In genomic region chr17:10698116-10698818, GRCh38 we compare ENCODE assay signal across 8 cellular contexts. TPM values are rescaled to one million over a fixed set of nuclear protein-coding genes. Genes with fewer than 3 reads are reported as not detected.
DNase-seq lines count a peak whose midpoint lies in the region; ATAC-seq and TF ChIP-seq lines count a peak whose summit lies in the region.

No MANE protein-coding gene starts in this region.

- no peaks in the 10 kb centered on the region for H3K4me1 ChIP-seq in NT2/D1 (ENCODE audit: insufficient read depth, insufficient read length)
- peaks cover 30% of the 10 kb centered on the region for H3K4me1 ChIP-seq in vagina

- H3K9me3 ChIP-seq in NT2/D1 (ENCODE audit: insufficient read depth, low read length) (no peaks in the 10 kb centered on the region), vagina (no peaks in the 10 kb centered on the region)

- ATAC-seq in HG02642 (IDR thresholded peaks at IDR 0.05; ENCODE audit: poor library complexity, unreplicated experiment), result no peak

- TF ChIP-seq CTCF in GM12864 (IDR thresholded peaks at IDR 0.05; ENCODE audit: low read depth, low read length, missing control alignments) (no peak), coronary artery (IDR thresholded peaks at IDR 0.05) (no peak), vagina (IDR thresholded peaks at IDR 0.05) (no peak)

- no peak for TF ChIP-seq POLR2A in vagina (IDR thresholded peaks at IDR 0.05)

- DNase-seq in GM12864 (ENCODE audit: low read depth) (no peak), NT2/D1 (ENCODE audit: low read depth, low spot score) (no peak), coronary artery (ENCODE audit: low spot score) (no peak), medulla oblongata (ENCODE audit: extremely low spot score) (peak; percentile 14), vagina (ENCODE audit: extremely low spot score in 2 of 2) (no peak), NCI-H1105 (lab: John Stamatoyannopoulos, UW) (no peak), NCI-H446 (lab: John Stamatoyannopoulos, UW) (no peak)

- peak overlapping the region; percentile 91 for H3K4me3 ChIP-seq in GM12864 (ENCODE audit: low read depth, low read length)
- peak overlapping the region; percentile 98 for H3K4me3 ChIP-seq in NT2/D1 (ENCODE audit: insufficient read length, low read depth)
- peak overlapping the region; percentile 85 for H3K4me3 ChIP-seq in coronary artery
- H3K4me3 ChIP-seq in vagina, result peak overlapping the region; percentile 69 to 86

- H3K27me3 ChIP-seq in NT2/D1 (ENCODE audit: insufficient read depth, insufficient read length) (no peaks in the 10 kb centered on the region), vagina (no peaks in the 10 kb centered on the region)

- H3K27ac ChIP-seq in coronary artery, result peak overlapping the region; percentile 91 to 95
- peak overlapping the region; percentile 96 for H3K27ac ChIP-seq in vagina

- intact Hi-C loops in vagina (cut with DNase I), result no loop called here

- H3K36me3 ChIP-seq in NT2/D1 (ENCODE audit: insufficient read depth, insufficient read length, low read length), result peaks cover 22% of the 10 kb centered on the region
- peaks cover 0 to 4% of the 10 kb centered on the region in 2 donors for H3K36me3 ChIP-seq in vagina

- H3K9ac ChIP-seq in NT2/D1 (ENCODE audit: insufficient read length, low read depth), result peak overlapping the region; percentile 87

RNA-seq across cellular contexts. Expression of gene ADPRM, which starts 0.9 kb away (rescaled TPM):
- total RNA-seq in vagina, result 18.7 TPM

RNA-seq across cellular contexts. Expression of gene SCO1, which starts 0.9 kb away (rescaled TPM):
- total RNA-seq in vagina, result 38.8 TPM

RNA-seq across cellular contexts. Expression of gene TMEM220, which starts 31.6 kb away (rescaled TPM):
- total RNA-seq in vagina, result 10.3 TPM

RNA-seq across cellular contexts. Expression of gene MYH3, which starts 41.2 kb away (rescaled TPM):
- total RNA-seq in vagina, result 4.9 TPM
